Comparison of ENCODE assay signal across 8 cellular contexts in the genomic region with DNA sequence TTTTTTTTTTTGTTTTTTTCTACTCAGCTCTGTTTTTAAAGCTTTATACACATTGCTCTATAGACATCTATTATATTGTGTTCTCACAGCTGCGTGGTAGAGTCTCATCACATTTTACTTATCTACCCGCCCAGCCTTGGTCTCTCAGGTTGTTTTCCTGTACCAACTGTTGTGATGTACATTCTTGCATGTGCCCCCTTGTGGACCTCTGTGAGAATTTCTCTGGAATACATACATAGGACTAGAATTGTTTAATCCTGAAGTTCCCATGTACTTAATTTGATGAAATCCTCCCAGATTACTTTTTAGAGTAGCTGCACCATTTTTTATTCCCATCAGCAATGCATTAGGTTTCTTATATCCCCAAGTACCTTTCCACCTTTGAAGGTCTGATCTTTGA. TPM values are rescaled to one million over a fixed set of nuclear protein-coding genes. Genes with fewer than 3 reads are reported as not detected.
DNase-seq lines count a peak whose midpoint lies in the region; ATAC-seq, FAIRE-seq and TF ChIP-seq lines count a peak whose summit lies in the region.

No MANE protein-coding gene starts in this region.

- ATAC-seq in GM21367 (IDR thresholded peaks at IDR 0.05; ENCODE audit: unreplicated experiment): peak; percentile 61
- no peak for ATAC-seq in activated CD4-positive, CD25-positive, alpha-beta regulatory T cell treated with anti-CD3 and anti-CD28 coated beads, Interleukin-2, amount 50 U/mL, for 24 hours

- H3K4me3 ChIP-seq in AG09309 (ENCODE audit: control insufficient read depth, low read depth, low read length): no peak overlapping the region
- H3K4me3 ChIP-seq in endothelial cell of umbilical vein (replicated peaks in 1 of 3; ENCODE audit: insufficient read depth in 1 of 3, low read depth in 1 of 3, low read length in 3 of 3): no peak overlapping the region

- intact Hi-C loops in endothelial cell of umbilical vein (cut with micrococcal nuclease): loop anchor here (1.0 to 5.0 kb wide), 2 partner anchors 215 to 281 kb away; no protein-coding TSS in a partner anchor

- no peaks in the 10 kb centered on the region for H3K36me3 ChIP-seq in endothelial cell of umbilical vein (ENCODE audit: control insufficient read depth in 2 of 2, extremely low read depth in 1 of 2, insufficient read depth in 2 of 2, low read length in 2 of 2)

- no peak overlapping the region for H2AFZ ChIP-seq in endothelial cell of umbilical vein (ENCODE audit: low read depth, low read length)

- no peak for DNase-seq in AG09309 (ENCODE audit: low read depth)
- peak; percentile 26 for DNase-seq in NCI-H526 treated with DMSO at 0.1 percent for 48 hours (lab: John Stamatoyannopoulos, UW)
- DNase-seq in endothelial cell of umbilical vein (ENCODE audit: low read depth, low spot score): peak; percentile 65
- DNase-seq in smooth muscle cell of the brain vasculature (ENCODE audit: low read depth, low spot score): peak; percentile 40
- DNase-seq in NCI-H2227 treated with DMSO at 0.1 percent for 48 hours (lab: John Stamatoyannopoulos, UW): no peak
- DNase-seq in NOMO-1 treated with DMSO at 0.1 percent for 48 hours (lab: John Stamatoyannopoulos, UW; ENCODE audit: unreplicated experiment): no peak

- H3K27ac ChIP-seq in endothelial cell of umbilical vein (ENCODE audit: insufficient read depth, low read depth, low read length): no peak overlapping the region

- no TSS peak for BruUV-seq in endothelial cell of umbilical vein (replicated peaks; lab: Mats Ljungman, UMichigan)

- no peak for TF ChIP-seq POLR2A in endothelial cell of umbilical vein (IDR thresholded peaks at IDR 0.05; ENCODE audit: low read depth, low read length)

- POLR2A ChIA-PET in endothelial cell of umbilical vein (lab: Charles Lee): interaction anchor here (0.6 kb wide), 1 partner anchor 783 kb away, joined by 10 read pairs; no protein-coding TSS in a partner anchor

- peaks cover 7% of the 10 kb centered on the region for H3K4me1 ChIP-seq in endothelial cell of umbilical vein (ENCODE audit: control insufficient read depth, extremely low read depth, insufficient read depth, low read length)

- no peaks in the 10 kb centered on the region for H3K9me1 ChIP-seq in endothelial cell of umbilical vein (replicated peaks; ENCODE audit: control insufficient read depth, extremely low read depth, insufficient read depth, low read length)

- H3K4me2 ChIP-seq in endothelial cell of umbilical vein (ENCODE audit: insufficient read depth, low read length): no peak overlapping the region

- CTCF ChIA-PET in endothelial cell of umbilical vein (lab: Charles Lee): interaction anchor here (0.6 to 8.3 kb wide), 13 partner anchors 9 to 801 kb away, joined by 3 to 94 read pairs (median 3); no protein-coding TSS in a partner anchor

- no peak overlapping the region for H3K9ac ChIP-seq in endothelial cell of umbilical vein (replicated peaks; ENCODE audit: extremely low read depth, insufficient read depth, low read length)

- H3K79me2 ChIP-seq in endothelial cell of umbilical vein (ENCODE audit: control insufficient read depth, insufficient read depth, low read length): no peaks in the 10 kb centered on the region

- no peaks in the 10 kb centered on the region for H3K27me3 ChIP-seq in endothelial cell of umbilical vein (ENCODE audit: control insufficient read depth in 2 of 2, insufficient read depth in 2 of 2, low read length in 2 of 2)

- TF ChIP-seq CTCF in AG09309 (IDR thresholded peaks at IDR 0.05; ENCODE audit: control insufficient read depth, insufficient read depth, low read depth, low read length, missing control alignments): peak; percentile 51
- peak; percentile 44 to 48 for TF ChIP-seq CTCF in endothelial cell of umbilical vein (IDR thresholded peaks at IDR 0.05; ENCODE audit: extremely low read depth in 1 of 2, insufficient read depth in 1 of 2, low read depth in 1 of 2, low read length in 2 of 2)

- H3K9me3 ChIP-seq in endothelial cell of umbilical vein (replicated peaks; ENCODE audit: control insufficient read depth, insufficient read depth, low read length): no peaks in the 10 kb centered on the region

- H4K20me1 ChIP-seq in endothelial cell of umbilical vein (replicated peaks; ENCODE audit: control insufficient read depth, extremely low read depth, insufficient read depth, low read length): no peaks in the 10 kb centered on the region

- dilution Hi-C loops in endothelial cell of umbilical vein (cut with MboI; ENCODE audit: extremely low pct_ligation_motif_present, low sequenced_read_pairs): no loop called here

- FAIRE-seq in endothelial cell of umbilical vein (lab: Jason Lieb, UNC): peak; percentile 40

TF ChIP-seq in endothelial cell of umbilical vein, 7 proteins besides CTCF, POLR2A, EP300 and RAD21:
- TF ChIP-seq, protein P1, sequence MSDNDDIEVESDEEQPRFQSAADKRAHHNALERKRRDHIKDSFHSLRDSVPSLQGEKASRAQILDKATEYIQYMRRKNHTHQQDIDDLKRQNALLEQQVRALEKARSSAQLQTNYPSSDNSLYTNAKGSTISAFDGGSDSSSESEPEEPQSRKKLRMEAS (IDR thresholded peaks at IDR 0.05; ENCODE audit: insufficient read depth, insufficient read length): no peak
- TF ChIP-seq POLR2AphosphoS5 (IDR thresholded peaks at IDR 0.05; ENCODE audit: insufficient read depth, low read depth, low read length): no peak
- no peak for TF ChIP-seq MYC (IDR thresholded peaks at IDR 0.05; ENCODE audit: low read depth, low read length)
- no peak for TF ChIP-seq EZH2 (IDR thresholded peaks at IDR 0.05; ENCODE audit: borderline replicate concordance, low read depth, low read length, severe bottlenecking)
- TF ChIP-seq FOS (IDR thresholded peaks at IDR 0.05; ENCODE audit: borderline replicate concordance, insufficient read depth, low read length): no peak
- TF ChIP-seq JUN (IDR thresholded peaks at IDR 0.05; ENCODE audit: borderline replicate concordance, insufficient read depth, insufficient read length, low read depth): no peak
- TF ChIP-seq GATA2 (IDR thresholded peaks at IDR 0.05; ENCODE audit: insufficient read depth, insufficient read length, low read depth, low read length): no peak
TF ChIP-seq in endothelial cell of umbilical vein: peak in this region for 0.

RNA-seq across cellular contexts. Expression of a gene that starts 40.4 kb away (rescaled TPM):
- 0.21 TPM in 1 of 2 replicates, not detected in the other for total RNA-seq in endothelial cell of umbilical vein
- not detected in 2 replicates for polyA plus RNA-seq in endothelial cell of umbilical vein
- not detected in 2 replicates for polyA plus RNA-seq in endothelial cell of umbilical vein (2011; cell fraction: cytosol; rRNA removed)
- polyA plus RNA-seq in endothelial cell of umbilical vein (2011; cell fraction: nucleus; rRNA removed): not detected in 2 replicates
- not detected in 2 replicates for polyA plus RNA-seq in endothelial cell of umbilical vein (2012)
- not detected in 2 replicates for polyA minus RNA-seq in endothelial cell of umbilical vein
- polyA minus RNA-seq in endothelial cell of umbilical vein (2011; cell fraction: cytosol; rRNA and poly(A)+ RNA removed): not detected
- polyA minus RNA-seq in endothelial cell of umbilical vein (2011; cell fraction: nucleus; rRNA and poly(A)+ RNA removed): not detected in 2 replicates

Comparison
In these comparisons a context has a peak if more than half of its experiments do, and no peak if none do; other contexts are left out.
1. DNase-seq: peak in NCI-H526 treated with DMSO at 0.1 percent for 48 hours (single experiment), endothelial cell of umbilical vein (single experiment) and smooth muscle cell of the brain vasculature (single experiment); none in AG09309 (single experiment), NCI-H2227 treated with DMSO at 0.1 percent for 48 hours (single experiment) and NOMO-1 treated with DMSO at 0.1 percent for 48 hours (single experiment).